Comparison of ENCODE assay signal across 1 cellular context in the genomic region with DNA sequence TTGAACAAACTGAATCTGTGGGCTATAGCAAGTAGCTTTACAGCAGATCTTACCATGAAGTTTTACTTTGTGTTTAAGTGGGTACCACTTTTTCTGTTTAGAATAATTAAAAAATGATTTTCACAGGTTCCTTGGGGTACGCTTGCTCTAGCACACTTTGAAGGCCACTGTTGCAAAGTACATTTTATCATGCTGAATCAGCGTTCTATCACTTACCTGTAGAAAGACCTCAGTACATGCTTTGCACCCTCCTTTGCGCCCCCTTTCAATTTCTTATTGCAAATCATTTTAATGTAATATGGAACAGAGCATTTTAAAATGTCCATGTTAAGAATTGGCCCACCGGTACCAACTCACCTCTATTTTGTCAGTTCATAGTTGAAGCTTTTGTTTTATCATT. TPM values are rescaled to one million over a fixed set of nuclear protein-coding genes. Genes with fewer than 3 reads are reported as not detected.
"Had no signal": no experiment of that assay in that cellular context is flagged by ENCODE, and none has a peak within 500 bp of the region (broad histone marks: within the 10 kb centered on the region; RNA-seq: fewer than 3 reads in every experiment).

No MANE protein-coding gene starts in this region.

RNA-seq across cellular contexts. Expression of gene CTSV, which starts 31.4 kb away (rescaled TPM):
- total RNA-seq: GM23248 had no signal
